In genomic region chr16:15854061-15854460, GRCh38 we compare ENCODE assay signal across 15 cellular contexts. TPM values are rescaled to one million over a fixed set of nuclear protein-coding genes. Genes with fewer than 3 reads are reported as not detected.
DNase-seq lines count a peak whose midpoint lies in the region; ATAC-seq and TF ChIP-seq lines count a peak whose summit lies in the region.
"Had no signal": no experiment of that assay in that cellular context is flagged by ENCODE, and none has a peak within 500 bp of the region (broad histone marks: within the 10 kb centered on the region; RNA-seq: fewer than 3 reads in every experiment).

No MANE protein-coding gene starts in this region.

- TF ChIP-seq POLR2A in spleen (IDR thresholded peaks at IDR 0.05), result no peak

- H3K27me3 ChIP-seq in duodenal mucosa (ENCODE audit: control insufficient read depth in 1 of 2, insufficient read depth in 2 of 2, low read length in 2 of 2) (peaks cover 10 to 25% of the 10 kb centered on the region in 2 donors), mucosa of stomach (ENCODE audit: control insufficient read depth, insufficient read depth, low read length) (peaks cover 20% of the 10 kb centered on the region), spleen (replicated peaks in 1 of 7) (peaks cover 3 to 51% (median 24%) of the 10 kb centered on the region in 7 donors)

- no peaks in the 10 kb centered on the region for H3K9me3 ChIP-seq in duodenal mucosa (ENCODE audit: control insufficient read depth in 1 of 2, low read length in 2 of 2)
- H3K9me3 ChIP-seq in mucosa of stomach (ENCODE audit: control insufficient read depth, low read length), result no peaks in the 10 kb centered on the region
- no peaks in the 10 kb centered on the region for H3K9me3 ChIP-seq in spleen

- TF ChIP-seq CTCF in spleen (IDR thresholded peaks at IDR 0.05 in 8 of 11, conservative IDR thresholded peaks at IDR 0.05 in 3 of 11) (no peak), GM13977 (IDR thresholded peaks at IDR 0.05; ENCODE audit: extremely low read depth, insufficient read depth, missing control alignments) (no peak)

- H3K4me3 ChIP-seq in duodenal mucosa (ENCODE audit: low read depth in 1 of 2, low read length in 2 of 2) (peak overlapping the region in 1 of 2 donors; percentile 16), mucosa of stomach (ENCODE audit: low read length) (no peak overlapping the region), spleen (peak overlapping the region in 5 of 8 donors; percentile 2 to 65 (median 43)), urinary bladder (ENCODE audit: low read depth, low read length) (peak overlapping the region; percentile 58)
- H3K4me3 ChIP-seq: GM23338 had no signal

- H3K9ac ChIP-seq in duodenal mucosa (ENCODE audit: low read depth in 1 of 2, low read length in 2 of 2) (no peak overlapping the region), mucosa of stomach (ENCODE audit: low read length) (peak overlapping the region; percentile 33)

- H3K4me1 ChIP-seq in duodenal mucosa (ENCODE audit: control insufficient read depth in 1 of 2, insufficient read depth in 2 of 2, low read length in 2 of 2) (peaks cover 0 to 9% of the 10 kb centered on the region in 2 donors), mucosa of stomach (ENCODE audit: control insufficient read depth, insufficient read depth, low read length) (no peaks in the 10 kb centered on the region), spleen (peaks cover 5 to 37% (median 23%) of the 10 kb centered on the region in 6 donors), urinary bladder (ENCODE audit: insufficient read depth) (no peaks in the 10 kb centered on the region)

- WGBS in spleen, 5 donors, result 65 to 76% (median 69%) methylated on average over 3 of the region's 3 CpGs
- WGBS in urinary bladder, result 23% methylated on average over 3 of the region's 3 CpGs

- intact Hi-C loops in spleen (cut with DNase I; ENCODE audit: low total_unique reads), result no loop called here

- H3K36me3 ChIP-seq in duodenal mucosa (ENCODE audit: control insufficient read depth in 1 of 2, insufficient read depth in 2 of 2, low read length in 2 of 2), result no peaks in the 10 kb centered on the region
- no peaks in the 10 kb centered on the region for H3K36me3 ChIP-seq in mucosa of stomach (ENCODE audit: control insufficient read depth, insufficient read depth, low read length)
- H3K36me3 ChIP-seq in spleen, result no peaks in the 10 kb centered on the region
- no peaks in the 10 kb centered on the region for H3K36me3 ChIP-seq in urinary bladder (ENCODE audit: insufficient read depth)

- peak overlapping the region; percentile 1 for H3K27ac ChIP-seq in duodenal mucosa (ENCODE audit: low read depth, low read length)
- peak overlapping the region in 4 of 8 donors; percentile 3 to 48 (median 14) for H3K27ac ChIP-seq in spleen
- H3K27ac ChIP-seq in urinary bladder (ENCODE audit: low read depth), result peak overlapping the region; percentile 29
- H3K27ac ChIP-seq: C4-2B had no signal

- DNase-seq in spleen, result no peak
- no peak for DNase-seq in NCI-H2196 (lab: John Stamatoyannopoulos, UW; ENCODE audit: unreplicated experiment)
- no peak for DNase-seq in NCI-H524 treated with DMSO at 0.1 percent for 48 hours (lab: John Stamatoyannopoulos, UW)
- no peak for DNase-seq in GM13977 (ENCODE audit: low spot score)
- DNase-seq: DND-41, NCI-H1417 treated with DMSO at 0.1 percent for 48 hours, NCI-H2029, NCI-H524, SHP77 had no signal

- in situ Hi-C loops in GM13977 (cut with MboI; ENCODE audit: low pct_unique_long_range_greater_than_20kb, low sequenced_read_pairs, unreplicated experiment), result no loop called here

- ATAC-seq in HG02970 (IDR thresholded peaks at IDR 0.05; ENCODE audit: low FRiP score, unreplicated experiment), result no peak
- ATAC-seq: GM23338 had no signal

RNA-seq across cellular contexts. Expression of gene MYH11, which starts 2.8 kb away (rescaled TPM):
- 100 to 1,000 TPM in 6 of 7 donors, 10 to 100 TPM in 1; 59.0 to 135 (median 114) TPM for total RNA-seq in spleen
- 10 to 100 TPM in 2 of 3 donors, 1 to 10 TPM in 1; 9.6 to 29.9 (median 23.3) TPM for polyA plus RNA-seq in spleen
- total RNA-seq in urinary bladder, result 1,069 TPM
- 5,010 TPM for polyA plus RNA-seq in urinary bladder

RNA-seq across cellular contexts. Expression of gene CEP20, which starts 34.3 kb away (rescaled TPM):
- total RNA-seq in spleen (10 to 100 TPM; 23.6 to 29.2 (median 27.1) TPM), urinary bladder (50.2 TPM)
- polyA plus RNA-seq in spleen (10 to 100 TPM; 14.7 to 24.7 (median 19.9) TPM), urinary bladder (27.6 TPM)
